1 cellular context compared by ENCODE assay signal in the genomic region with DNA sequence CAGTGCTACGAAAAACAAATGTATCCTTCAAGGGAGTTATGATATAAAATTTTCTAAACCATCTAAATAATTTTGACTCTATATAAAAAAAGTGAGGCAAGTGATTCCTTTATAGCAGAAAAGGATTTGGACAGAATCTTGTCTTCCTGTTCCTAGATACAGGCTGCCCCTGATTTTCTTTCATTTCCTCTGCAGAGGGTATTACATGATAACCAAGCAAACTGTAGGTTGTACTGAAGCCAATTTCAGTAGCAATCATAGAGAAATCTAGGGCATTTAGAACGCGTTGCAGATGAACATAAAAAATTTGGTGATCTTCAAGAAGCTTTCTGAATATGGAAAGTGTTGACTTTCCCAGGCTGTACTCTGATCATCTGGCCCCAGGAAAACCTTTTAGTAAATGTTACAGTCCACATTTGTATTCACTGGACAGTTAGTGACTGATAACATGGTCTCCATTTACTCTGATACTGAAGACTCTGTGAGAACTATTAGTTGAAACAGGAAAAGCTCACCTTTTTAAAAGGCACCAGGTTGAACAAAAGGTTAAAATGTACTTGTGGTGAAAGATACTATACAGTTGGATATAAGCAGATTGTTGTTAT.
TF ChIP-seq lines count a peak whose summit lies in the region.

No MANE protein-coding gene starts in this region.

TF ChIP-seq in GM12878, 131 proteins besides CTCF, POLR2A, EP300 and RAD21:
- TF ChIP-seq, protein P1, sequence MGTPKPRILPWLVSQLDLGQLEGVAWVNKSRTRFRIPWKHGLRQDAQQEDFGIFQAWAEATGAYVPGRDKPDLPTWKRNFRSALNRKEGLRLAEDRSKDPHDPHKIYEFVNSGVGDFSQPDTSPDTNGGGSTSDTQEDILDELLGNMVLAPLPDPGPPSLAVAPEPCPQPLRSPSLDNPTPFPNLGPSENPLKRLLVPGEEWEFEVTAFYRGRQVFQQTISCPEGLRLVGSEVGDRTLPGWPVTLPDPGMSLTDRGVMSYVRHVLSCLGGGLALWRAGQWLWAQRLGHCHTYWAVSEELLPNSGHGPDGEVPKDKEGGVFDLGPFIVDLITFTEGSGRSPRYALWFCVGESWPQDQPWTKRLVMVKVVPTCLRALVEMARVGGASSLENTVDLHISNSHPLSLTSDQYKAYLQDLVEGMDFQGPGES (IDR thresholded peaks at IDR 0.05) = no peak
- TF ChIP-seq, protein P2, sequence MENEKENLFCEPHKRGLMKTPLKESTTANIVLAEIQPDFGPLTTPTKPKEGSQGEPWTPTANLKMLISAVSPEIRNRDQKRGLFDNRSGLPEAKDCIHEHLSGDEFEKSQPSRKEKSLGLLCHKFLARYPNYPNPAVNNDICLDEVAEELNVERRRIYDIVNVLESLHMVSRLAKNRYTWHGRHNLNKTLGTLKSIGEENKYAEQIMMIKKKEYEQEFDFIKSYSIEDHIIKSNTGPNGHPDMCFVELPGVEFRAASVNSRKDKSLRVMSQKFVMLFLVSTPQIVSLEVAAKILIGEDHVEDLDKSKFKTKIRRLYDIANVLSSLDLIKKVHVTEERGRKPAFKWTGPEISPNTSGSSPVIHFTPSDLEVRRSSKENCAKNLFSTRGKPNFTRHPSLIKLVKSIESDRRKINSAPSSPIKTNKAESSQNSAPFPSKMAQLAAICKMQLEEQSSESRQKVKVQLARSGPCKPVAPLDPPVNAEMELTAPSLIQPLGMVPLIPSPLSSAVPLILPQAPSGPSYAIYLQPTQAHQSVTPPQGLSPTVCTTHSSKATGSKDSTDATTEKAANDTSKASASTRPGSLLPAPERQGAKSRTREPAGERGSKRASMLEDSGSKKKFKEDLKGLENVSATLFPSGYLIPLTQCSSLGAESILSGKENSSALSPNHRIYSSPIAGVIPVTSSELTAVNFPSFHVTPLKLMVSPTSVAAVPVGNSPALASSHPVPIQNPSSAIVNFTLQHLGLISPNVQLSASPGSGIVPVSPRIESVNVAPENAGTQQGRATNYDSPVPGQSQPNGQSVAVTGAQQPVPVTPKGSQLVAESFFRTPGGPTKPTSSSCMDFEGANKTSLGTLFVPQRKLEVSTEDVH (IDR thresholded peaks at IDR 0.05; ENCODE audit: low read depth, partially characterized antibody) = no peak
- TF ChIP-seq SMARCA5 (IDR thresholded peaks at IDR 0.05) (no peak), NR2C1 (IDR thresholded peaks at IDR 0.05) (no peak), SIX5 (IDR thresholded peaks at IDR 0.05; ENCODE audit: low read depth, low read length, severe bottlenecking) (no peak), EED (IDR thresholded peaks at IDR 0.05; ENCODE audit: low read depth) (no peak), CHD2 (IDR thresholded peaks at IDR 0.05; ENCODE audit: borderline replicate concordance, low read depth, low read length) (no peak), RELA (IDR thresholded peaks at IDR 0.05; ENCODE audit: borderline replicate concordance, partially characterized antibody) (no peak), RAD51 (IDR thresholded peaks at IDR 0.05) (no peak), IRF4 (IDR thresholded peaks at IDR 0.05; ENCODE audit: low read depth, low read length) (no peak), KLF5 (IDR thresholded peaks at IDR 0.05; ENCODE audit: partially characterized antibody) (no peak), SMAD1 (IDR thresholded peaks at IDR 0.05; ENCODE audit: low read depth, partially characterized antibody) (no peak), ZZZ3 (IDR thresholded peaks at IDR 0.05; ENCODE audit: control insufficient read depth, insufficient read length, low read depth) (no peak), NR2C2 (IDR thresholded peaks at IDR 0.05; ENCODE audit: borderline replicate concordance, control insufficient read depth, insufficient read length, low read depth) (no peak), SMC3 (IDR thresholded peaks at IDR 0.05; ENCODE audit: borderline replicate concordance, low read length) (no peak)
- TF ChIP-seq, protein P3, sequence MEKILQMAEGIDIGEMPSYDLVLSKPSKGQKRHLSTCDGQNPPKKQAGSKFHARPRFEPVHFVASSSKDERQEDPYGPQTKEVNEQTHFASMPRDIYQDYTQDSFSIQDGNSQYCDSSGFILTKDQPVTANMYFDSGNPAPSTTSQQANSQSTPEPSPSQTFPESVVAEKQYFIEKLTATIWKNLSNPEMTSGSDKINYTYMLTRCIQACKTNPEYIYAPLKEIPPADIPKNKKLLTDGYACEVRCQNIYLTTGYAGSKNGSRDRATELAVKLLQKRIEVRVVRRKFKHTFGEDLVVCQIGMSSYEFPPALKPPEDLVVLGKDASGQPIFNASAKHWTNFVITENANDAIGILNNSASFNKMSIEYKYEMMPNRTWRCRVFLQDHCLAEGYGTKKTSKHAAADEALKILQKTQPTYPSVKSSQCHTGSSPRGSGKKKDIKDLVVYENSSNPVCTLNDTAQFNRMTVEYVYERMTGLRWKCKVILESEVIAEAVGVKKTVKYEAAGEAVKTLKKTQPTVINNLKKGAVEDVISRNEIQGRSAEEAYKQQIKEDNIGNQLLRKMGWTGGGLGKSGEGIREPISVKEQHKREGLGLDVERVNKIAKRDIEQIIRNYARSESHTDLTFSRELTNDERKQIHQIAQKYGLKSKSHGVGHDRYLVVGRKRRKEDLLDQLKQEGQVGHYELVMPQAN (conservative IDR thresholded peaks at IDR 0.05) = no peak
- TF ChIP-seq, protein P4, sequence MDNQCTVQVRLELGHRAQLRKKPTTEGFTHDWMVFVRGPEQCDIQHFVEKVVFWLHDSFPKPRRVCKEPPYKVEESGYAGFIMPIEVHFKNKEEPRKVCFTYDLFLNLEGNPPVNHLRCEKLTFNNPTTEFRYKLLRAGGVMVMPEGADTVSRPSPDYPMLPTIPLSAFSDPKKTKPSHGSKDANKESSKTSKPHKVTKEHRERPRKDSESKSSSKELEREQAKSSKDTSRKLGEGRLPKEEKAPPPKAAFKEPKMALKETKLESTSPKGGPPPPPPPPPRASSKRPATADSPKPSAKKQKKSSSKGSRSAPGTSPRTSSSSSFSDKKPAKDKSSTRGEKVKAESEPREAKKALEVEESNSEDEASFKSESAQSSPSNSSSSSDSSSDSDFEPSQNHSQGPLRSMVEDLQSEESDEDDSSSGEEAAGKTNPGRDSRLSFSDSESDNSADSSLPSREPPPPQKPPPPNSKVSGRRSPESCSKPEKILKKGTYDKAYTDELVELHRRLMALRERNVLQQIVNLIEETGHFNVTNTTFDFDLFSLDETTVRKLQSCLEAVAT (IDR thresholded peaks at IDR 0.05) = no peak
- TF ChIP-seq, protein P5, sequence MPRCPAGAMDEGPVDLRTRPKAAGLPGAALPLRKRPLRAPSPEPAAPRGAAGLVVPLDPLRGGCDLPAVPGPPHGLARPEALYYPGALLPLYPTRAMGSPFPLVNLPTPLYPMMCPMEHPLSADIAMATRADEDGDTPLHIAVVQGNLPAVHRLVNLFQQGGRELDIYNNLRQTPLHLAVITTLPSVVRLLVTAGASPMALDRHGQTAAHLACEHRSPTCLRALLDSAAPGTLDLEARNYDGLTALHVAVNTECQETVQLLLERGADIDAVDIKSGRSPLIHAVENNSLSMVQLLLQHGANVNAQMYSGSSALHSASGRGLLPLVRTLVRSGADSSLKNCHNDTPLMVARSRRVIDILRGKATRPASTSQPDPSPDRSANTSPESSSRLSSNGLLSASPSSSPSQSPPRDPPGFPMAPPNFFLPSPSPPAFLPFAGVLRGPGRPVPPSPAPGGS (IDR thresholded peaks at IDR 0.05; ENCODE audit: borderline replicate concordance, insufficient read depth, low read depth, low read length, poor library complexity, severe bottlenecking) = no peak
- TF ChIP-seq, protein P6, sequence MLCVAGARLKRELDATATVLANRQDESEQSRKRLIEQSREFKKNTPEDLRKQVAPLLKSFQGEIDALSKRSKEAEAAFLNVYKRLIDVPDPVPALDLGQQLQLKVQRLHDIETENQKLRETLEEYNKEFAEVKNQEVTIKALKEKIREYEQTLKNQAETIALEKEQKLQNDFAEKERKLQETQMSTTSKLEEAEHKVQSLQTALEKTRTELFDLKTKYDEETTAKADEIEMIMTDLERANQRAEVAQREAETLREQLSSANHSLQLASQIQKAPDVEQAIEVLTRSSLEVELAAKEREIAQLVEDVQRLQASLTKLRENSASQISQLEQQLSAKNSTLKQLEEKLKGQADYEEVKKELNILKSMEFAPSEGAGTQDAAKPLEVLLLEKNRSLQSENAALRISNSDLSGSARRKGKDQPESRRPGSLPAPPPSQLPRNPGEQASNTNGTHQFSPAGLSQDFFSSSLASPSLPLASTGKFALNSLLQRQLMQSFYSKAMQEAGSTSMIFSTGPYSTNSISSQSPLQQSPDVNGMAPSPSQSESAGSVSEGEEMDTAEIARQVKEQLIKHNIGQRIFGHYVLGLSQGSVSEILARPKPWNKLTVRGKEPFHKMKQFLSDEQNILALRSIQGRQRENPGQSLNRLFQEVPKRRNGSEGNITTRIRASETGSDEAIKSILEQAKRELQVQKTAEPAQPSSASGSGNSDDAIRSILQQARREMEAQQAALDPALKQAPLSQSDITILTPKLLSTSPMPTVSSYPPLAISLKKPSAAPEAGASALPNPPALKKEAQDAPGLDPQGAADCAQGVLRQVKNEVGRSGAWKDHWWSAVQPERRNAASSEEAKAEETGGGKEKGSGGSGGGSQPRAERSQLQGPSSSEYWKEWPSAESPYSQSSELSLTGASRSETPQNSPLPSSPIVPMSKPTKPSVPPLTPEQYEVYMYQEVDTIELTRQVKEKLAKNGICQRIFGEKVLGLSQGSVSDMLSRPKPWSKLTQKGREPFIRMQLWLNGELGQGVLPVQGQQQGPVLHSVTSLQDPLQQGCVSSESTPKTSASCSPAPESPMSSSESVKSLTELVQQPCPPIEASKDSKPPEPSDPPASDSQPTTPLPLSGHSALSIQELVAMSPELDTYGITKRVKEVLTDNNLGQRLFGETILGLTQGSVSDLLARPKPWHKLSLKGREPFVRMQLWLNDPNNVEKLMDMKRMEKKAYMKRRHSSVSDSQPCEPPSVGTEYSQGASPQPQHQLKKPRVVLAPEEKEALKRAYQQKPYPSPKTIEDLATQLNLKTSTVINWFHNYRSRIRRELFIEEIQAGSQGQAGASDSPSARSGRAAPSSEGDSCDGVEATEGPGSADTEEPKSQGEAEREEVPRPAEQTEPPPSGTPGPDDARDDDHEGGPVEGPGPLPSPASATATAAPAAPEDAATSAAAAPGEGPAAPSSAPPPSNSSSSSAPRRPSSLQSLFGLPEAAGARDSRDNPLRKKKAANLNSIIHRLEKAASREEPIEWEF (IDR thresholded peaks at IDR 0.05; ENCODE audit: insufficient replicate concordance, low read depth, low read length) = no peak
